ENCODE assay signal across 8 cellular contexts in genomic region chr10:133258818-133259602, GRCh38. TPM values are rescaled to one million over a fixed set of nuclear protein-coding genes. Genes with fewer than 3 reads are reported as not detected.
DNase-seq lines count a peak whose midpoint lies in the region; ATAC-seq and TF ChIP-seq lines count a peak whose summit lies in the region.

No MANE protein-coding gene starts in this region.

- 47 to 56% methylated on average over 6 to 9 of the region's 24 CpGs for WGBS in gastroesophageal sphincter (ENCODE audit: low coverage in 1 of 2), 2 donors
- WGBS in sigmoid colon, 2 donors, result 42 to 76% methylated on average over 24 of the region's 24 CpGs
- WGBS in aorta, 2 donors, result 62 to 69% methylated on average over 24 of the region's 24 CpGs

- H3K4me1 ChIP-seq in gastroesophageal sphincter (peaks cover 0 to 54% (median 26%) of the 10 kb centered on the region in 3 donors), sigmoid colon (peaks cover 0 to 38% (median 27%) of the 10 kb centered on the region in 4 donors), aorta (ENCODE audit: control insufficient read depth in 1 of 2, insufficient read depth in 2 of 2, low read length in 2 of 2) (no peaks in the 10 kb centered on the region)

- no peaks in the 10 kb centered on the region for H3K36me3 ChIP-seq in gastroesophageal sphincter
- H3K36me3 ChIP-seq in sigmoid colon, result no peaks in the 10 kb centered on the region
- no peaks in the 10 kb centered on the region for H3K36me3 ChIP-seq in aorta (ENCODE audit: control insufficient read depth in 1 of 2, insufficient read depth in 2 of 2, low read length in 1 of 2)

- H3K9me3 ChIP-seq in gastroesophageal sphincter (no peaks in the 10 kb centered on the region), sigmoid colon (no peaks in the 10 kb centered on the region), aorta (ENCODE audit: control insufficient read depth, low read length) (no peaks in the 10 kb centered on the region)

- intact Hi-C loops in activated T-helper 2 cell treated with anti-CD3 and anti-CD28 coated beads, Interferon-gamma antibody, Interleukin-2, Interleukin-4, amounts not matched to agents 10 μg/mL and 5 μg/mL and 100 μg/mL, durations not matched to agents 14 hours and 24 hours and 36 hours (cut with micrococcal nuclease), result no loop called here
- intact Hi-C loops in sigmoid colon (cut with DNase I), result no loop called here
- intact Hi-C loops in aorta (cut with DNase I), result no loop called here

- POLR2A ChIA-PET in RWPE1 (lab: Yijun Ruan, JAX; ENCODE audit: low non-redundant PET), result interaction anchor here (1.0 kb wide), 2 partner anchors 14 to 34 kb away, joined by 3 to 5 read pairs; no protein-coding TSS in a partner anchor

- no peaks in the 10 kb centered on the region for H3K27me3 Mint-ChIP-seq in activated T-helper 2 cell treated with anti-CD3 and anti-CD28 coated beads, Interferon-gamma antibody, Interleukin-2, Interleukin-4, amounts not matched to agents 10 μg/mL and 5 μg/mL and 100 μg/mL, durations not matched to agents 14 hours and 24 hours and 36 hours (ENCODE audit: low read depth)

- peak; percentile 38 for ATAC-seq in gastroesophageal sphincter
- peak; percentile 57 for ATAC-seq in aorta (ENCODE audit: low FRiP score)
- ATAC-seq in GM18861 (IDR thresholded peaks at IDR 0.05; ENCODE audit: unreplicated experiment), result no peak

- TF ChIP-seq POLR2A in gastroesophageal sphincter (IDR thresholded peaks at IDR 0.05), result no peak
- TF ChIP-seq POLR2A in sigmoid colon (IDR thresholded peaks at IDR 0.05), result no peak

- H3K27me3 ChIP-seq in gastroesophageal sphincter (peaks cover 25% of the 10 kb centered on the region), sigmoid colon (peaks cover 0 to 9% (median 0%) of the 10 kb centered on the region in 3 donors), aorta (ENCODE audit: control insufficient read depth in 1 of 2, insufficient read depth in 2 of 2, low read length in 1 of 2) (no peaks in the 10 kb centered on the region)

- DNase-seq in GF-D8 (lab: John Stamatoyannopoulos, UW) (peak; percentile 97), RWPE1 (ENCODE audit: low spot score) (peak; percentile 95), sigmoid colon (peak; percentile 90), aorta (peak; percentile 92 to 95), COR-L47 (lab: John Stamatoyannopoulos, UW) (no peak)
- DNase-seq in activated T-helper 2 cell treated with anti-CD3 and anti-CD28 coated beads, Interferon-gamma antibody, Interleukin-2, Interleukin-4, amounts not matched to agents 10 μg/mL and 5 μg/mL and 100 μg/mL, durations not matched to agents 14 hours and 24 hours and 36 hours (ENCODE audit: low spot score), result peak; percentile 80

- H3K36me3 Mint-ChIP-seq in activated T-helper 2 cell treated with anti-CD3 and anti-CD28 coated beads, Interferon-gamma antibody, Interleukin-2, Interleukin-4, amounts not matched to agents 10 μg/mL and 5 μg/mL and 100 μg/mL, durations not matched to agents 14 hours and 24 hours and 36 hours (ENCODE audit: low read depth), result peaks cover 12% of the 10 kb centered on the region

- H3K4me3 ChIP-seq in gastroesophageal sphincter (no peak overlapping the region), sigmoid colon (no peak overlapping the region), aorta (ENCODE audit: low read length in 2 of 2) (no peak overlapping the region)

- peaks cover 36% of the 10 kb centered on the region for H3K4me1 Mint-ChIP-seq in activated T-helper 2 cell treated with anti-CD3 and anti-CD28 coated beads, Interferon-gamma antibody, Interleukin-2, Interleukin-4, amounts not matched to agents 10 μg/mL and 5 μg/mL and 100 μg/mL, durations not matched to agents 14 hours and 24 hours and 36 hours (ENCODE audit: low read depth)

- H3K4me3 Mint-ChIP-seq in activated T-helper 2 cell treated with anti-CD3 and anti-CD28 coated beads, Interferon-gamma antibody, Interleukin-2, Interleukin-4, amounts not matched to agents 10 μg/mL and 5 μg/mL and 100 μg/mL, durations not matched to agents 14 hours and 24 hours and 36 hours (ENCODE audit: low read depth), result peak overlapping the region; percentile 51

- TF ChIP-seq CTCF in RWPE1 (conservative IDR thresholded peaks at IDR 0.05; ENCODE audit: low read depth) (no peak), gastroesophageal sphincter (IDR thresholded peaks at IDR 0.05) (no peak), sigmoid colon (IDR thresholded peaks at IDR 0.05) (no peak)

- no peaks in the 10 kb centered on the region for H3K9me3 Mint-ChIP-seq in activated T-helper 2 cell treated with anti-CD3 and anti-CD28 coated beads, Interferon-gamma antibody, Interleukin-2, Interleukin-4, amounts not matched to agents 10 μg/mL and 5 μg/mL and 100 μg/mL, durations not matched to agents 14 hours and 24 hours and 36 hours

- CTCF ChIA-PET in RWPE1 (lab: Yijun Ruan, JAX), result interaction anchor here (1.4 to 1.5 kb wide), 2 partner anchors 16 to 20 kb away, joined by 5 to 6 read pairs; no protein-coding TSS in a partner anchor

- peak overlapping the region; percentile 93 for H3K27ac ChIP-seq in RWPE1
- peak overlapping the region in 3 of 4 donors; percentile 53 to 75 (median 54) for H3K27ac ChIP-seq in gastroesophageal sphincter
- peak overlapping the region; percentile 39 to 70 (median 57) for H3K27ac ChIP-seq in sigmoid colon
- H3K27ac ChIP-seq in aorta (ENCODE audit: low read depth in 1 of 2, low read length in 2 of 2), result no peak overlapping the region

- TF ChIP-seq EP300 in gastroesophageal sphincter (IDR thresholded peaks at IDR 0.05) (no peak), sigmoid colon (IDR thresholded peaks at IDR 0.05) (peak in 1 of 4 donors; percentile 58)

- peak overlapping the region; percentile 89 for H3K27ac Mint-ChIP-seq in activated T-helper 2 cell treated with anti-CD3 and anti-CD28 coated beads, Interferon-gamma antibody, Interleukin-2, Interleukin-4, amounts not matched to agents 10 μg/mL and 5 μg/mL and 100 μg/mL, durations not matched to agents 14 hours and 24 hours and 36 hours

RNA-seq across cellular contexts. Expression of gene ADAM8, which starts 17.7 kb away (rescaled TPM):
- total RNA-seq in activated T-helper 2 cell treated with anti-CD3 and anti-CD28 coated beads, Interferon-gamma antibody, Interleukin-2, Interleukin-4, amounts not matched to agents 10 μg/mL and 5 μg/mL and 100 μg/mL, durations not matched to agents 14 hours and 24 hours and 36 hours, result 214 and 220 TPM in 2 replicates
- total RNA-seq in gastroesophageal sphincter, result 1 to 10 TPM; 2.0 to 6.6 (median 3.3) TPM
- 1 to 10 TPM in 1 of 4 donors, under 1 TPM in 3; 0.36 to 7.6 (median 0.74) TPM for total RNA-seq in sigmoid colon
- 1 to 10 TPM; 1.2 to 8.9 (median 3.5) TPM for polyA plus RNA-seq in sigmoid colon
- 10 to 100 TPM; 11.2 to 17.0 TPM for total RNA-seq in aorta
- 1 to 10 TPM; 1.0 to 1.3 TPM for polyA plus RNA-seq in aorta

RNA-seq across cellular contexts. Expression of gene VENTX, which starts 21.4 kb away (rescaled TPM):
- 0.07 TPM in 1 of 2 replicates, not detected in the other for total RNA-seq in activated T-helper 2 cell treated with anti-CD3 and anti-CD28 coated beads, Interferon-gamma antibody, Interleukin-2, Interleukin-4, amounts not matched to agents 10 μg/mL and 5 μg/mL and 100 μg/mL, durations not matched to agents 14 hours and 24 hours and 36 hours
- total RNA-seq in gastroesophageal sphincter (1 to 10 TPM in 2 of 4 donors, under 1 TPM in 2; 0.66 to 2.3 (median 1.4) TPM), sigmoid colon (1 to 10 TPM in 2 of 4 donors, under 1 TPM in 2; 0.66 to 1.4 (median 0.95) TPM), aorta (1 to 10 TPM; 4.0 to 7.4 TPM)
- polyA plus RNA-seq in sigmoid colon (under 1 TPM in 1 of 3 donors, not detected in 2; 0.36 TPM), aorta (1 to 10 TPM; 1.0 to 1.3 TPM)

RNA-seq across cellular contexts. Expression of gene UTF1, which starts 29.0 kb away (rescaled TPM):
- total RNA-seq in activated T-helper 2 cell treated with anti-CD3 and anti-CD28 coated beads, Interferon-gamma antibody, Interleukin-2, Interleukin-4, amounts not matched to agents 10 μg/mL and 5 μg/mL and 100 μg/mL, durations not matched to agents 14 hours and 24 hours and 36 hours, result 0.16 and 0.28 TPM in 2 replicates
- total RNA-seq in gastroesophageal sphincter (not detected), sigmoid colon (not detected), aorta (not detected)
- polyA plus RNA-seq in sigmoid colon (not detected), aorta (not detected)

RNA-seq across cellular contexts. Expression of gene TUBGCP2, which starts 49.7 kb away (rescaled TPM):
- 60.4 and 64.7 TPM in 2 replicates for total RNA-seq in activated T-helper 2 cell treated with anti-CD3 and anti-CD28 coated beads, Interferon-gamma antibody, Interleukin-2, Interleukin-4, amounts not matched to agents 10 μg/mL and 5 μg/mL and 100 μg/mL, durations not matched to agents 14 hours and 24 hours and 36 hours
- 10 to 100 TPM; 35.8 to 47.3 (median 38.8) TPM for total RNA-seq in gastroesophageal sphincter
- total RNA-seq in sigmoid colon, result 10 to 100 TPM; 25.8 to 33.5 (median 30.2) TPM
- polyA plus RNA-seq in sigmoid colon, result 10 to 100 TPM; 13.8 to 51.1 (median 26.6) TPM
- total RNA-seq in aorta, result 10 to 100 TPM; 40.0 to 49.1 TPM
- 100 to 1,000 TPM in 1 of 2 donors, 10 to 100 TPM in 1; 11.3 to 194 TPM for polyA plus RNA-seq in aorta

RNA-seq across cellular contexts. Expression of gene ZNF511, which starts 49.7 kb away (rescaled TPM):
- total RNA-seq in activated T-helper 2 cell treated with anti-CD3 and anti-CD28 coated beads, Interferon-gamma antibody, Interleukin-2, Interleukin-4, amounts not matched to agents 10 μg/mL and 5 μg/mL and 100 μg/mL, durations not matched to agents 14 hours and 24 hours and 36 hours, result 88.4 and 89.7 TPM in 2 replicates
- 10 to 100 TPM; 15.1 to 42.2 (median 25.4) TPM for total RNA-seq in gastroesophageal sphincter
- total RNA-seq in sigmoid colon, result 10 to 100 TPM; 42.8 to 53.6 (median 45.1) TPM
- polyA plus RNA-seq in sigmoid colon, result 10 to 100 TPM; 34.7 to 55.6 (median 49.9) TPM
- total RNA-seq in aorta, result 10 to 100 TPM; 18.2 to 28.5 TPM
- 10 to 100 TPM; 35.6 to 39.6 TPM for polyA plus RNA-seq in aorta

Comparison
In these comparisons a context has a peak if more than half of its experiments do, and no peak if none do; other contexts are left out.
1. H3K27ac ChIP-seq: peak in RWPE1 (single experiment), gastroesophageal sphincter (3 of 4) and sigmoid colon (4 of 4); none in aorta (0 of 2).
2. RNA of gene ADAM8, which starts 17.7 kb away (total RNA-seq): 214 to 220 TPM in activated T-helper 2 cell treated with anti-CD3 and anti-CD28 coated beads, Interferon-gamma antibody, Interleukin-2, Interleukin-4, amounts not matched to agents 10 μg/mL and 5 μg/mL and 100 μg/mL, durations not matched to agents 14 hours and 24 hours and 36 hours; 11.2 to 17.0 TPM in aorta, 2.0 to 6.6 TPM in gastroesophageal sphincter and 0.36 to 7.6 TPM in sigmoid colon; every median in the first group is over 10 times any median in the second.